In the genomic region with DNA sequence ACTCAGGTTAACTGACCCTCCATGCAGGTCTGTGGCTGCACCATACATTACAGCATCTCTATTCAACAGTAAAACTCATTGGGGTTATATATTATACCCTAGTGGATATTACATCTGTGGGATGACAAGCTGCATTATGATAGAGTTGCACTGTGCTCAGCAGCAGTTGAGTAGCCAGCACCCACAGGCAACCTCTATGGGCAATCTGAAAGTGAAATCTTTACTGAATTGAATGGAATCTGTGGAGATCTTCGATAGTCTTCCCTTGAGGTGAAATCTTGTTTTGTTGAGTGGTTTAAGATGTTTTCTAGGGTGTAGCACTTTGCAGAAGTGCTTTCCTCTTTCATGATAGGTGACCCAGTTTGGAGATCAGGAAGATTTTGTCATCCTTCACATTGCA, we compare ENCODE assay signal across 18 cellular contexts.
DNase-seq lines count a peak whose midpoint lies in the region; ATAC-seq and TF ChIP-seq lines count a peak whose summit lies in the region.
"Had no signal": no experiment of that assay in that cellular context is flagged by ENCODE, and none has a peak within 500 bp of the region (broad histone marks: within the 10 kb centered on the region; RNA-seq: fewer than 3 reads in every experiment).

No MANE protein-coding gene starts in this region.

- peak overlapping the region; percentile 17 to 96 (median 68) for H3K27ac Mint-ChIP-seq in CD8-positive, alpha-beta memory T cell
- peak overlapping the region; percentile 88 to 95 for H3K27ac Mint-ChIP-seq in effector memory CD8-positive, alpha-beta T cell
- no peak overlapping the region for H3K27ac Mint-ChIP-seq in stimulated activated effector memory CD8-positive, alpha-beta T cell treated with anti-CD3 and anti-CD28 coated beads, Interleukin-12 subunit alpha, Interleukin-12 subunit beta, amount 100 ng/mL, for 72 hours
- H3K27ac Mint-ChIP-seq: activated naive CD4-positive, alpha-beta T cell treated with anti-CD3 and anti-CD28 coated beads for 36 hours; WTC11 had no signal

- H2AK9ac ChIP-seq in IMR-90 (replicated peaks; ENCODE audit: low read depth, low read length, poor library complexity): no peak overlapping the region

- H2AK5ac ChIP-seq in IMR-90 (ENCODE audit: low read depth, low read length): no peak overlapping the region

- TF ChIP-seq POLR2A in IMR-90 (IDR thresholded peaks at IDR 0.05; ENCODE audit: low read depth, low read length): no peak

- H3K27me3 Mint-ChIP-seq in CD8-positive, alpha-beta memory T cell: no peaks in the 10 kb centered on the region
- no peaks in the 10 kb centered on the region for H3K27me3 Mint-ChIP-seq in effector memory CD8-positive, alpha-beta T cell

- no peak overlapping the region for H3K14ac ChIP-seq in IMR-90 (replicated peaks; ENCODE audit: low read depth, low read length)

- ATAC-seq in IMR-90 (ENCODE audit: low read depth) (no peak), left lobe of liver (no peak)
- peak; percentile 22 for ATAC-seq in effector memory CD8-positive, alpha-beta T cell (replicated peaks)
- ATAC-seq in stimulated activated effector memory CD8-positive, alpha-beta T cell treated with anti-CD3 and anti-CD28 coated beads, Interleukin-12 subunit alpha, Interleukin-12 subunit beta, amount 100 ng/mL, for 72 hours: peak; percentile 11
- ATAC-seq: WTC11 had no signal

- no peak overlapping the region for H2AFZ ChIP-seq in IMR-90 (replicated peaks; ENCODE audit: low read length, poor library complexity)

- peaks cover 5% of the 10 kb centered on the region; the same call in 1 of the 2 replicates for H3K9me1 ChIP-seq in IMR-90 (ENCODE audit: insufficient read depth, low read length)

- dilution Hi-C loops in IMR-90 (cut with HindIII; ENCODE audit: low sequenced_read_pairs, unreplicated experiment): no loop called here

- H3K4me1 ChIP-seq in CD8-positive, alpha-beta memory T cell (ENCODE audit: insufficient read depth, low read length): peaks cover 36% of the 10 kb centered on the region
- H3K4me1 ChIP-seq in IMR-90 (ENCODE audit: control insufficient read depth, insufficient read depth, low read length): peaks cover 15% of the 10 kb centered on the region

- peak overlapping the region; percentile 49; the same call in 1 of the 2 replicates for H4K5ac ChIP-seq in IMR-90 (ENCODE audit: low read depth, low read length)

- no peak overlapping the region for H2BK5ac ChIP-seq in IMR-90 (ENCODE audit: low read depth, low read length, poor library complexity, severe bottlenecking)

- CTCF ChIA-PET in CD8-positive, alpha-beta memory T cell (lab: Charles Lee): interaction anchor here (0.8 kb wide), 1 partner anchor 39 kb away, joined by 3 read pairs; no protein-coding TSS in a partner anchor
- CTCF ChIA-PET in IMR-90 (lab: Yijun Ruan, JAX): no interaction called here

- H3K4me1 Mint-ChIP-seq in CD8-positive, alpha-beta memory T cell: peaks cover 49 to 57% (median 54%) of the 10 kb centered on the region in 3 donors
- H3K4me1 Mint-ChIP-seq in effector memory CD8-positive, alpha-beta T cell (ENCODE audit: low read depth in 2 of 2): peaks cover 37 to 39% of the 10 kb centered on the region in 2 donors
- peaks cover 47% of the 10 kb centered on the region for H3K4me1 Mint-ChIP-seq in stimulated activated effector memory CD8-positive, alpha-beta T cell treated with anti-CD3 and anti-CD28 coated beads, Interleukin-12 subunit alpha, Interleukin-12 subunit beta, amount 100 ng/mL, for 72 hours

- H2BK120ac ChIP-seq in IMR-90 (ENCODE audit: low read depth, low read length): 0 out of 2 replicates have a peak overlapping the region, but pooled peaks have one; percentile 3

- no peaks in the 10 kb centered on the region for H3K27me3 ChIP-seq in CD8-positive, alpha-beta memory T cell (ENCODE audit: insufficient read depth, low read length, poor library complexity, severe bottlenecking)
- no peaks in the 10 kb centered on the region for H3K27me3 ChIP-seq in IMR-90 (ENCODE audit: control insufficient read depth, insufficient read depth, low read length)
- H3K27me3 ChIP-seq: right atrium auricular region had no signal

- no peaks in the 10 kb centered on the region; the same call in 1 of the 2 replicates for H4K20me1 ChIP-seq in IMR-90 (ENCODE audit: insufficient read depth, low read length)

- peak overlapping the region; percentile 4; the same call in 2 of the 3 replicates for H2BK15ac ChIP-seq in IMR-90 (ENCODE audit: low read depth, low read length)

- H3K9me3 ChIP-seq in CD8-positive, alpha-beta memory T cell (ENCODE audit: low read length): no peaks in the 10 kb centered on the region
- no peaks in the 10 kb centered on the region for H3K9me3 ChIP-seq in IMR-90 (ENCODE audit: control insufficient read depth, insufficient read depth, low read length)
- H3K9me3 ChIP-seq: right atrium auricular region had no signal

- no peak overlapping the region for H3K4me2 ChIP-seq in IMR-90 (ENCODE audit: low read depth, low read length)

- BruUV-seq in IMR-90 (replicated peaks; lab: Mats Ljungman, UMichigan): no TSS peak

- TF ChIP-seq RAD21 in IMR-90 (IDR thresholded peaks at IDR 0.05; ENCODE audit: low read length): no peak

- no peak overlapping the region for H3K56ac ChIP-seq in IMR-90 (ENCODE audit: extremely low read depth, insufficient read depth, low read length)

- in situ Hi-C loops in IMR-90 (cut with MboI; ENCODE audit: low sequenced_read_pairs): no loop called here

- H3K27ac ChIP-seq in CD8-positive, alpha-beta memory T cell (ENCODE audit: low read depth, low read length): no peak overlapping the region
- no peak overlapping the region for H3K27ac ChIP-seq in IMR-90 (ENCODE audit: insufficient read depth, low read length)

- no peaks in the 10 kb centered on the region for H3K9me3 Mint-ChIP-seq in CD8-positive, alpha-beta memory T cell
- H3K9me3 Mint-ChIP-seq in effector memory CD8-positive, alpha-beta T cell: no peaks in the 10 kb centered on the region
- H3K9me3 Mint-ChIP-seq in stimulated activated effector memory CD8-positive, alpha-beta T cell treated with anti-CD3 and anti-CD28 coated beads, Interleukin-12 subunit alpha, Interleukin-12 subunit beta, amount 100 ng/mL, for 72 hours: no peaks in the 10 kb centered on the region
- H3K9me3 Mint-ChIP-seq: activated naive CD4-positive, alpha-beta T cell treated with anti-CD3 and anti-CD28 coated beads for 36 hours; WTC11 had no signal

- peak overlapping the region; percentile 16 to 87 (median 49) for H3K4me3 Mint-ChIP-seq in CD8-positive, alpha-beta memory T cell
- peak overlapping the region; percentile 24 to 75 for H3K4me3 Mint-ChIP-seq in effector memory CD8-positive, alpha-beta T cell
- H3K4me3 Mint-ChIP-seq in stimulated activated effector memory CD8-positive, alpha-beta T cell treated with anti-CD3 and anti-CD28 coated beads, Interleukin-12 subunit alpha, Interleukin-12 subunit beta, amount 100 ng/mL, for 72 hours: peak overlapping the region; percentile 9
- H3K4me3 Mint-ChIP-seq: activated naive CD4-positive, alpha-beta T cell treated with anti-CD3 and anti-CD28 coated beads for 36 hours; WTC11 had no signal

- TF ChIP-seq CTCF in IMR-90 (conservative IDR thresholded peaks at IDR 0.05; ENCODE audit: low read depth, low read length): no peak

- POLR2A ChIA-PET in CD8-positive, alpha-beta memory T cell (lab: Charles Lee): no interaction called here
- POLR2A ChIA-PET in IMR-90 (lab: Charles Lee; ENCODE audit: unreplicated experiment): no interaction called here

- H3K4ac ChIP-seq in IMR-90 (ENCODE audit: low read depth, low read length): peak overlapping the region; percentile 33; the same call in 1 of the 2 replicates

- H3K18ac ChIP-seq in IMR-90 (ENCODE audit: low read depth, low read length): peak overlapping the region; percentile 69; the same call in 1 of the 2 replicates

- no peak overlapping the region for H3K9ac ChIP-seq in IMR-90 (ENCODE audit: low read depth, low read length)

- no peak overlapping the region for H3K4me3 ChIP-seq in CD8-positive, alpha-beta memory T cell (ENCODE audit: low read length)
- no peak overlapping the region for H3K4me3 ChIP-seq in IMR-90 (ENCODE audit: insufficient read depth, low read depth, low read length)
- H3K4me3 ChIP-seq: right atrium auricular region had no signal

- peak overlapping the region in 1 of 2 experiments; percentile 58; a peak in 1 of 4 replicates for H4K8ac ChIP-seq in IMR-90 (ENCODE audit: low read depth in 2 of 2, low read length in 2 of 2)

- DNase-seq in CD8-positive, alpha-beta memory T cell: peak in 1 of 5 donors; percentile 11
- DNase-seq in IMR-90 (no peak), head of caudate nucleus (no peak), GM19238 (ENCODE audit: insufficient read length, low spot score) (no peak), left lobe of liver (ENCODE audit: low spot score) (no peak)
- no peak for DNase-seq in effector memory CD8-positive, alpha-beta T cell
- DNase-seq in stimulated activated effector memory CD8-positive, alpha-beta T cell treated with anti-CD3 and anti-CD28 coated beads, Interleukin-12 subunit alpha, Interleukin-12 subunit beta, amount 100 ng/mL, for 72 hours (ENCODE audit: low spot score in 2 of 2): no peak
- DNase-seq: activated naive CD4-positive, alpha-beta T cell treated with anti-CD3 and anti-CD28 coated beads for 36 hours; GF-D8; H7; KG1; kidney; NCI-H1092 treated with DMSO at 0.1 percent for 48 hours; NCI-H2107; NCI-H526; SHP77 had no signal

- H3K36me3 ChIP-seq in CD8-positive, alpha-beta memory T cell (ENCODE audit: insufficient read depth, low read length): no peaks in the 10 kb centered on the region
- H3K36me3 ChIP-seq in IMR-90 (ENCODE audit: control insufficient read depth, insufficient read depth, low read length): no peaks in the 10 kb centered on the region
- H3K36me3 ChIP-seq: right atrium auricular region had no signal

- no CpG with 5 or more reads among the region's 1 CpG for WGBS in IMR-90 (ENCODE audit: extremely low coverage in 2 of 2, insufficient read length in 1 of 2), 2 experiments

- intact Hi-C loops in IMR-90 (cut with micrococcal nuclease) (no loop called here), head of caudate nucleus (cut with DNase I) (no loop called here)

- peak overlapping the region; percentile 7; the same call in 1 of the 2 replicates for H3K23ac ChIP-seq in IMR-90 (ENCODE audit: low read depth, low read length)

- no peak overlapping the region for H4K91ac ChIP-seq in IMR-90 (ENCODE audit: insufficient read depth, low read depth, low read length)

- H3K79me1 ChIP-seq in IMR-90 (ENCODE audit: low read depth in 1 of 2, low read length in 2 of 2): 0 out of 4 replicates have a peak, but pooled peaks cover 0 to 3% of the 10 kb centered on the region in 2 experiments

- H3K36me3 Mint-ChIP-seq in CD8-positive, alpha-beta memory T cell: peaks cover 0 to 5% (median 3%) of the 10 kb centered on the region in 3 donors
- no peaks in the 10 kb centered on the region for H3K36me3 Mint-ChIP-seq in effector memory CD8-positive, alpha-beta T cell (ENCODE audit: insufficient read depth)
- H3K36me3 Mint-ChIP-seq in stimulated activated effector memory CD8-positive, alpha-beta T cell treated with anti-CD3 and anti-CD28 coated beads, Interleukin-12 subunit alpha, Interleukin-12 subunit beta, amount 100 ng/mL, for 72 hours: no peaks in the 10 kb centered on the region
- H3K36me3 Mint-ChIP-seq: WTC11 had no signal

- peak overlapping the region; percentile 9; the same call in 1 of the 2 replicates for H2BK20ac ChIP-seq in IMR-90 (ENCODE audit: low read depth, low read length)

Comparison
In these comparisons a context has a peak if more than half of its experiments do, and no peak if none do; other contexts are left out.
1. ATAC-seq: peak in effector memory CD8-positive, alpha-beta T cell (single experiment) and stimulated activated effector memory CD8-positive, alpha-beta T cell treated with anti-CD3 and anti-CD28 coated beads, Interleukin-12 subunit alpha, Interleukin-12 subunit beta, amount 100 ng/mL, for 72 hours (single experiment); none in IMR-90 (single experiment) and left lobe of liver (single experiment).
2. Peak in every context shown above with its lines, with median percentiles within 50 percentile points of each other: H3K4me3 Mint-ChIP-seq.